In the genomic region with DNA sequence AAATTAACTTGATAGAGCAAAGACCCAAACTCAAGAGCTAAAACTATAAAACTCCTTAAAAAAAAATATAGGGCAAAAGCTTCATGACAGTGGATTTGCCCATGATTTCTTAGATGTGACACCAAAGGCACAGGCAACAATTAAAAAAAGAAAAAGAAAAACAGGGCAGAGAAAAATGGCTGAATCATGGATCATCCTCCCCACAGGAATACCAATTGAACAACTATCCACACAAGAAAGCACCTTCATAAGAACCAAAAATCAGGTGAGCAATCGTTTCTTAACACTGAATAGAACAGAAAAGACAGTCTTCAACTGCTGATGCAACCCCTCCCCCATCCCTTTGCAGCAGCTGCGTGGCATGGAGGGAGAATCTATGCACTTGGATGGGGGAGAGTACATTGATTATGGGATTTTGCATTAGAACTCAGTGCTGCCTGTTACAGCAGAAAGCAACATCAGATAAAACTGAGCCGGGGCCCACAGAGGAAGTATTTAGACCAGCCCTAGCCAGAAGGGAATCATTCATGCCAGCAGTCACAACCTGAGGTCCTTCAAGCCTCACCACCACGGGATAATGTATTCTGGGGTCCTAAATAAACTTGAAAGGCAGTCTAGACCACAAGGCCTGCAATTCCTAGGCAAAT, we compare ENCODE assay signal across 19 cellular contexts. TPM values are rescaled to one million over a fixed set of nuclear protein-coding genes. Genes with fewer than 3 reads are reported as not detected.
"Had no signal": no experiment of that assay in that cellular context is flagged by ENCODE, and none has a peak within 500 bp of the region (broad histone marks: within the 10 kb centered on the region; RNA-seq: fewer than 3 reads in every experiment).

No MANE protein-coding gene starts in this region.

- H3K27me3 Mint-ChIP-seq: activated CD4-positive, alpha-beta memory T cell treated with anti-CD3 and anti-CD28 coated beads for 36 hours; activated CD4-positive, alpha-beta T cell treated with anti-CD3 and anti-CD28 coated beads for 36 hours; activated CD8-positive, alpha-beta memory T cell treated with anti-CD3 and anti-CD28 coated beads, Interleukin-2, amount 10 ng/mL, durations not matched to agents 7 days and 5 days; activated naive CD8-positive, alpha-beta T cell treated with anti-CD3 and anti-CD28 coated beads, Interleukin-2, amount 10 ng/mL, durations not matched to agents 7 days and 5 days; effector memory CD8-positive, alpha-beta T cell; T-cell had no signal

- H3K36me3 ChIP-seq: cardiac muscle cell, ovary had no signal

- H3K4me1 ChIP-seq: left lung, psoas muscle, tibial nerve, vagina had no signal

- H3K27ac Mint-ChIP-seq: activated CD4-positive, alpha-beta memory T cell treated with anti-CD3 and anti-CD28 coated beads for 36 hours; activated CD4-positive, alpha-beta T cell treated with anti-CD3 and anti-CD28 coated beads for 36 hours; activated CD8-positive, alpha-beta memory T cell treated with anti-CD3 and anti-CD28 coated beads, Interleukin-2, amount 10 ng/mL, durations not matched to agents 7 days and 5 days; activated naive CD8-positive, alpha-beta T cell treated with anti-CD3 and anti-CD28 coated beads, Interleukin-2, amount 10 ng/mL, durations not matched to agents 7 days and 5 days; effector memory CD8-positive, alpha-beta T cell; T-cell had no signal

- H3K9me3 ChIP-seq: left lung, ovary, psoas muscle, vagina had no signal

- H3K27ac ChIP-seq: cardiac muscle cell, ovary, psoas muscle, tibial nerve, vagina had no signal

- FAIRE-seq: kidney had no signal

- H3K9me3 Mint-ChIP-seq: effector memory CD8-positive, alpha-beta T cell had no signal

- ATAC-seq: activated CD8-positive, alpha-beta memory T cell treated with anti-CD3 and anti-CD28 coated beads, Interleukin-2, amount 10 ng/mL, durations not matched to agents 7 days and 5 days; effector memory CD8-positive, alpha-beta T cell; left lung; psoas muscle; right cardiac atrium; stimulated activated naive CD8-positive, alpha-beta T cell treated with anti-CD3 and anti-CD28 coated beads, Interleukin-15, Interleukin-2, amounts not matched to agents 100 U/mL and 50 U/mL, for 24 hours; T-cell had no signal

- H3K4me3 Mint-ChIP-seq: activated CD4-positive, alpha-beta memory T cell treated with anti-CD3 and anti-CD28 coated beads for 36 hours; activated CD4-positive, alpha-beta T cell treated with anti-CD3 and anti-CD28 coated beads for 36 hours; activated CD8-positive, alpha-beta memory T cell treated with anti-CD3 and anti-CD28 coated beads, Interleukin-2, amount 10 ng/mL, durations not matched to agents 7 days and 5 days; activated naive CD8-positive, alpha-beta T cell treated with anti-CD3 and anti-CD28 coated beads, Interleukin-2, amount 10 ng/mL, durations not matched to agents 7 days and 5 days; effector memory CD8-positive, alpha-beta T cell; T-cell had no signal

- H3K27me3 ChIP-seq: cardiac muscle cell, left lung, ovary, tibial nerve, vagina had no signal

- DNase-seq: activated CD8-positive, alpha-beta memory T cell treated with anti-CD3 and anti-CD28 coated beads, Interleukin-2, amount 10 ng/mL, durations not matched to agents 7 days and 5 days; activated naive CD8-positive, alpha-beta T cell treated with anti-CD3 and anti-CD28 coated beads, Interleukin-2, amount 10 ng/mL, durations not matched to agents 7 days and 5 days; amygdala; effector memory CD8-positive, alpha-beta T cell; foreskin melanocyte; head of caudate nucleus; kidney; left lung; ovary; psoas muscle; stimulated activated naive CD8-positive, alpha-beta T cell treated with anti-CD3 and anti-CD28 coated beads, Interleukin-15, Interleukin-2, amounts not matched to agents 100 U/mL and 50 U/mL, for 24 hours; T-cell had no signal

- H3K4me3 ChIP-seq: cardiac muscle cell, left lung, ovary, psoas muscle, tibial nerve, vagina had no signal

RNA-seq across cellular contexts. Expression of gene PLCH1, which starts 45.5 kb away (rescaled TPM):
- total RNA-seq: lung microvascular endothelial cell had no signal
